Comparison of ENCODE assay signal across 8 cellular contexts in genomic region chr19:1849132-1849474, GRCh38. TPM values are rescaled to one million over a fixed set of nuclear protein-coding genes. Genes with fewer than 3 reads are reported as not detected.
DNase-seq lines count a peak whose midpoint lies in the region; ATAC-seq and TF ChIP-seq lines count a peak whose summit lies in the region.

No MANE protein-coding gene starts in this region.

- ATAC-seq in activated T-cell treated with anti-CD3 and anti-CD28 coated beads, Interleukin-2, amount 50 U/mL, for 72 hours (replicated peaks in 1 of 2), result no peak
- ATAC-seq in WTC11 (no peak), GM21786 (IDR thresholded peaks at IDR 0.05; ENCODE audit: unreplicated experiment) (no peak)

- TF ChIP-seq EP300 in sigmoid colon (IDR thresholded peaks at IDR 0.05), result no peak

- intact Hi-C loops in sigmoid colon (cut with DNase I), result no loop called here

- H3K27ac ChIP-seq in hepatocyte (peak overlapping the region; percentile 37), substantia nigra (ENCODE audit: low read depth, low read length, poor library complexity, severe bottlenecking) (peak overlapping the region; percentile 98), sigmoid colon (peak overlapping the region in 2 of 4 donors; percentile 95 to 97)

- TF ChIP-seq POLR2A in sigmoid colon (IDR thresholded peaks at IDR 0.05), result no peak

- no peak for DNase-seq in activated T-cell treated with anti-CD3 and anti-CD28 coated beads, Interleukin-2, amount 50 U/mL, for 72 hours
- DNase-seq in activated T-cell treated with anti-CD3 and anti-CD28 coated beads for 4 hours, result no peak
- no peak for DNase-seq in WTC11 (ENCODE audit: low spot score)
- no peak for DNase-seq in hepatocyte (ENCODE audit: low spot score)
- no peak for DNase-seq in substantia nigra (lab: John Stamatoyannopoulos, UW)
- DNase-seq in foreskin melanocyte, result no peak
- no peak for DNase-seq in sigmoid colon

- H3K4me3 ChIP-seq in hepatocyte (no peak overlapping the region), sigmoid colon (no peak overlapping the region)

- peaks cover 41% of the 10 kb centered on the region for H4K20me1 ChIP-seq in hepatocyte (ENCODE audit: insufficient read depth, poor library complexity, severe bottlenecking)

- H3K4me2 ChIP-seq in hepatocyte, result peak overlapping the region; percentile 56

- no peaks in the 10 kb centered on the region for H3K9me3 Mint-ChIP-seq in activated T-cell treated with anti-CD3 and anti-CD28 coated beads, Interleukin-2, amount 50 U/mL, for 72 hours
- H3K9me3 Mint-ChIP-seq in WTC11, result no peaks in the 10 kb centered on the region

- H3K27me3 Mint-ChIP-seq in activated T-cell treated with anti-CD3 and anti-CD28 coated beads, Interleukin-2, amount 50 U/mL, for 72 hours (ENCODE audit: low read depth), result no peaks in the 10 kb centered on the region
- H3K27me3 Mint-ChIP-seq in WTC11 (ENCODE audit: low read depth), result no peaks in the 10 kb centered on the region

- CTCF ChIA-PET in WTC11 (lab: Charles Lee), result interaction anchor here (0.7 to 2.3 kb wide), 5 partner anchors 8 to 130 kb away, joined by 3 to 20 read pairs (median 6); no protein-coding TSS in a partner anchor

- 80% methylated on average over 5 of the region's 5 CpGs for WGBS in hepatocyte (ENCODE audit: low lambda C conversion rate, missing lambda C conversion rate)
- WGBS in sigmoid colon, 2 donors, result 61 to 63% methylated on average over 5 of the region's 5 CpGs

- no peaks in the 10 kb centered on the region for H3K36me3 ChIP-seq in hepatocyte (replicated peaks; ENCODE audit: insufficient read depth, low read depth)
- H3K36me3 ChIP-seq in sigmoid colon, result no peaks in the 10 kb centered on the region

- H3K36me3 Mint-ChIP-seq in activated T-cell treated with anti-CD3 and anti-CD28 coated beads, Interleukin-2, amount 50 U/mL, for 72 hours (ENCODE audit: insufficient read depth in 2 of 2), result peaks cover 0 to 5% of the 10 kb centered on the region in 2 donors
- H3K36me3 Mint-ChIP-seq in WTC11, result no peaks in the 10 kb centered on the region

- peaks cover 65% of the 10 kb centered on the region for H3K4me1 Mint-ChIP-seq in activated T-cell treated with anti-CD3 and anti-CD28 coated beads, Interleukin-2, amount 50 U/mL, for 72 hours (ENCODE audit: low read depth)
- H3K4me1 Mint-ChIP-seq in WTC11, result peaks cover 27% of the 10 kb centered on the region

- H3K27me3 ChIP-seq in hepatocyte, result no peaks in the 10 kb centered on the region
- H3K27me3 ChIP-seq in sigmoid colon, result peaks cover 4 to 25% (median 10%) of the 10 kb centered on the region in 3 donors

- POLR2A ChIA-PET in WTC11 (lab: Charles Lee), result no interaction called here

- TF ChIP-seq CTCF in WTC11 (IDR thresholded peaks at IDR 0.05) (no peak), hepatocyte (IDR thresholded peaks at IDR 0.05; ENCODE audit: poor library complexity) (no peak), sigmoid colon (IDR thresholded peaks at IDR 0.05) (no peak)

- H3K4me1 ChIP-seq in hepatocyte (ENCODE audit: insufficient read depth) (peaks cover 14% of the 10 kb centered on the region), sigmoid colon (peaks cover 0 to 68% (median 55%) of the 10 kb centered on the region in 4 donors)

- H3K79me2 ChIP-seq in hepatocyte, result peaks cover 55% of the 10 kb centered on the region

- no peaks in the 10 kb centered on the region for H3K9me2 ChIP-seq in hepatocyte (replicated peaks; ENCODE audit: insufficient read depth)

- no peak overlapping the region for H2AFZ ChIP-seq in hepatocyte

- peak overlapping the region; percentile 95 for H3K27ac Mint-ChIP-seq in activated T-cell treated with anti-CD3 and anti-CD28 coated beads, Interleukin-2, amount 50 U/mL, for 72 hours
- peak overlapping the region; percentile 92 for H3K27ac Mint-ChIP-seq in WTC11

- H3K9me3 ChIP-seq in hepatocyte (ENCODE audit: low read depth) (no peaks in the 10 kb centered on the region), sigmoid colon (no peaks in the 10 kb centered on the region)

- H3K4me3 Mint-ChIP-seq in activated T-cell treated with anti-CD3 and anti-CD28 coated beads, Interleukin-2, amount 50 U/mL, for 72 hours, result peak overlapping the region in 1 of 2 donors; percentile 73
- H3K4me3 Mint-ChIP-seq in WTC11, result peak overlapping the region; percentile 51

TF ChIP-seq in WTC11, 78 proteins besides CTCF, POLR2A, EP300 and RAD21 (continues in another document):
- TF ChIP-seq RORB (CRISPR knock-in tag; IDR thresholded peaks at IDR 0.05) (no peak), EMX1 (CRISPR knock-in tag; IDR thresholded peaks at IDR 0.05) (no peak), ZNF219 (CRISPR knock-in tag; IDR thresholded peaks at IDR 0.05; ENCODE audit: borderline replicate concordance) (no peak), ATF2 (CRISPR knock-in tag; IDR thresholded peaks at IDR 0.05; ENCODE audit: borderline replicate concordance, low read depth) (no peak), USF2 (CRISPR knock-in tag; IDR thresholded peaks at IDR 0.05) (no peak), GABPB1 (CRISPR knock-in tag; IDR thresholded peaks at IDR 0.05) (no peak), PRRX2 (CRISPR knock-in tag; IDR thresholded peaks at IDR 0.05) (no peak)

RNA-seq across cellular contexts. Expression of gene REXO1, which starts 0.8 kb away (rescaled TPM):
- 10 to 100 TPM; 41.4 to 46.5 TPM for total RNA-seq in activated T-cell treated with anti-CD3 and anti-CD28 coated beads, Interleukin-2, amount 50 U/mL, for 72 hours
- 48.9 to 61.1 TPM (median 50.1 TPM) in 3 replicates for total RNA-seq in WTC11 (2021)
- 13.2 and 13.4 TPM in 2 replicates for total RNA-seq in hepatocyte
- 22.8 and 26.2 TPM in 2 replicates for polyA plus RNA-seq in hepatocyte
- 10 to 100 TPM in 2 of 4 donors, 1 to 10 TPM in 2; 8.6 to 61.8 (median 13.1) TPM for total RNA-seq in sigmoid colon
- 10 to 100 TPM in 2 of 3 donors, 1 to 10 TPM in 1; 9.0 to 34.6 (median 11.1) TPM for polyA plus RNA-seq in sigmoid colon

RNA-seq across cellular contexts. Expression of gene KLF16, which starts 14.3 kb away (rescaled TPM):
- 10 to 100 TPM; 26.4 to 27.5 TPM for total RNA-seq in activated T-cell treated with anti-CD3 and anti-CD28 coated beads, Interleukin-2, amount 50 U/mL, for 72 hours
- 54.4 to 64.0 TPM (median 55.4 TPM) in 3 replicates for total RNA-seq in WTC11 (2021)
- 3.4 and 6.4 TPM in 2 replicates for total RNA-seq in hepatocyte
- 14.3 and 16.0 TPM in 2 replicates for polyA plus RNA-seq in hepatocyte
- total RNA-seq in sigmoid colon, result 10 to 100 TPM in 1 of 4 donors, 1 to 10 TPM in 3; 2.1 to 10.3 (median 4.4) TPM
- 10 to 100 TPM in 2 of 3 donors, 1 to 10 TPM in 1; 8.4 to 20.5 (median 12.5) TPM for polyA plus RNA-seq in sigmoid colon

RNA-seq across cellular contexts. Expression of gene ABHD17A, which starts 36.2 kb away (rescaled TPM):
- 10 to 100 TPM; 84.2 to 92.1 TPM for total RNA-seq in activated T-cell treated with anti-CD3 and anti-CD28 coated beads, Interleukin-2, amount 50 U/mL, for 72 hours
- total RNA-seq in WTC11 (2021) (55.0 to 60.7 TPM (median 57.3 TPM) in 3 replicates), hepatocyte (62.5 and 77.5 TPM in 2 replicates), sigmoid colon (10 to 100 TPM; 86.6 to 97.1 (median 92.7) TPM)
- polyA plus RNA-seq in hepatocyte (99.7 and 102 TPM in 2 replicates), sigmoid colon (10 to 100 TPM; 60.7 to 76.3 (median 69.4) TPM)

RNA-seq across cellular contexts. Expression of gene ATP8B3, which starts 37.0 kb away (rescaled TPM):
- 10 to 100 TPM; 12.1 to 12.8 TPM for total RNA-seq in activated T-cell treated with anti-CD3 and anti-CD28 coated beads, Interleukin-2, amount 50 U/mL, for 72 hours
- total RNA-seq in WTC11 (2021) (5.5 to 8.2 TPM (median 8.0 TPM) in 3 replicates), hepatocyte (1.4 and 1.7 TPM in 2 replicates), sigmoid colon (1 to 10 TPM in 1 of 4 donors, under 1 TPM in 3; under 0.01 to 3.9 (median 0.42) TPM)
- polyA plus RNA-seq in hepatocyte (2.4 and 3.1 TPM in 2 replicates), sigmoid colon (under 1 TPM in 1 of 3 donors, not detected in 2; 0.96 TPM)

RNA-seq across cellular contexts. Expression of gene ADAT3, which starts 56.1 kb away (rescaled TPM):
- 1 to 10 TPM; 4.2 to 4.5 TPM for total RNA-seq in activated T-cell treated with anti-CD3 and anti-CD28 coated beads, Interleukin-2, amount 50 U/mL, for 72 hours
- 15.0 to 20.3 TPM (median 15.9 TPM) in 3 replicates for total RNA-seq in WTC11 (2021)
- total RNA-seq in hepatocyte, result 2.4 and 5.3 TPM in 2 replicates
- polyA plus RNA-seq in hepatocyte, result 11.0 and 11.6 TPM in 2 replicates
- total RNA-seq in sigmoid colon, result 1 to 10 TPM in 2 of 4 donors, under 1 TPM in 2; 0.33 to 6.2 (median 1.5) TPM
- 10 to 100 TPM in 2 of 3 donors, 1 to 10 TPM in 1; 6.6 to 17.4 (median 13.2) TPM for polyA plus RNA-seq in sigmoid colon
